ENCODE assay signal across 8 cellular contexts in the genomic region with DNA sequence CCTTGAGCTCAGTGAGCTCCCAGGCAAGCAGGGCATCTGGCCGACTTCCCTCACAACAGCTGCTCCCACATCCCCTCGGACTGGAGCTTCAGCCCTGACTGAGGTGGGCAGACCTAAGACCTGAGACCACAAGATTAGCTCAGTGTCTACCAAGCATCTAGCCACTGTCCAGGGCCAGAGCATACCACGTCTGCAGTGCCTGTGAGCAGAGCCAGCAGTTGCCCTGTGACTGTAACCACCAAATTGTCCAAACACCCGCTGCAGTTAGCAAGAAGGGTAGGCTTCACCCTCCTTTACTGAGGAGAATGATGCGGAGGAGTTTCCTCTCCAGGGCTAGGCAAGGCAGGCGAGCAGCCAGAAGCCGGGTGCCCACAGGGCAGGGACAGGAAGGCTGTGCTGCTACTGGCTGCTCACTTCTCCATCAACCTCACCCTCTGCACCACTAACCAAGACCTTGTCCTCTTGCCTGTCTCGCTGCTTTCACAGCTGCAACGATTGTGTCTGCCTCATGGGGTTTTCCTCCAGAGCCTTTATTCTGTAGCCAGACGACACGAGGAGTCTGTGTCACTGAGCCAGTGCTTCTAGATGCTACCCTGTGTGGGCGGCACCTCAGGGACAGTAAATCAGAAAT. TPM values are rescaled to one million over a fixed set of nuclear protein-coding genes. Genes with fewer than 3 reads are reported as not detected.
DNase-seq lines count a peak whose midpoint lies in the region; ATAC-seq and TF ChIP-seq lines count a peak whose summit lies in the region.

No MANE protein-coding gene starts in this region.

- TF ChIP-seq CTCF in left lung (IDR thresholded peaks at IDR 0.05): no peak

- intact Hi-C loops in left lung (cut with DNase I): no loop called here

- peak overlapping the region in 1 of 2 donors; percentile 33 for H3K27ac ChIP-seq in left lung

- ATAC-seq in left lung: peak; percentile 11
- peak; percentile 56 for ATAC-seq in stimulated activated naive CD8-positive, alpha-beta T cell treated with anti-CD3 and anti-CD28 coated beads, Interleukin-15, Interleukin-2, amounts not matched to agents 100 U/mL and 50 U/mL, for 24 hours
- no peak for ATAC-seq in GM19455 (IDR thresholded peaks at IDR 0.05; ENCODE audit: unreplicated experiment)
- ATAC-seq in HG03469 (IDR thresholded peaks at IDR 0.05; ENCODE audit: unreplicated experiment): no peak

- peaks cover 0 to 34% of the 10 kb centered on the region in 2 donors for H3K4me1 ChIP-seq in left lung

- peaks cover 8 to 71% of the 10 kb centered on the region in 2 donors for H3K36me3 ChIP-seq in left lung

- no peaks in the 10 kb centered on the region for H3K9me3 ChIP-seq in left lung

- H3K4me3 ChIP-seq in left lung: no peak overlapping the region

- H3K27me3 ChIP-seq in left lung: no peaks in the 10 kb centered on the region

- DNase-seq in NCI-H82 (lab: John Stamatoyannopoulos, UW) (peak; percentile 41), NCI-H82 treated with DMSO at 0.1 percent for 48 hours (lab: John Stamatoyannopoulos, UW; ENCODE audit: unreplicated experiment) (no peak), activated T-cell treated with anti-CD3 and anti-CD28 coated beads for 1 hour (ENCODE audit: low read depth) (peak; percentile 18), left lung (no peak), AG08395 (ENCODE audit: low spot score) (no peak)
- DNase-seq in stimulated activated naive CD8-positive, alpha-beta T cell treated with anti-CD3 and anti-CD28 coated beads, Interleukin-15, Interleukin-2, amounts not matched to agents 100 U/mL and 50 U/mL, for 24 hours: peak; percentile 43

RNA-seq across cellular contexts. Expression of a gene that starts 53.9 kb away (rescaled TPM):
- 10 to 100 TPM; 48.6 to 49.8 TPM for total RNA-seq in left lung

Comparison
In these comparisons a context has a peak if more than half of its experiments do, and no peak if none do; other contexts are left out.
1. DNase-seq: peak in NCI-H82 (single experiment), activated T-cell treated with anti-CD3 and anti-CD28 coated beads for 1 hour (single experiment) and stimulated activated naive CD8-positive, alpha-beta T cell treated with anti-CD3 and anti-CD28 coated beads, Interleukin-15, Interleukin-2, amounts not matched to agents 100 U/mL and 50 U/mL, for 24 hours (single experiment); none in NCI-H82 treated with DMSO at 0.1 percent for 48 hours (single experiment), left lung (0 of 2) and AG08395 (single experiment).
2. ATAC-seq: peak in left lung (single experiment) and stimulated activated naive CD8-positive, alpha-beta T cell treated with anti-CD3 and anti-CD28 coated beads, Interleukin-15, Interleukin-2, amounts not matched to agents 100 U/mL and 50 U/mL, for 24 hours (single experiment); none in GM19455 (single experiment) and HG03469 (single experiment).